Comparison of ENCODE assay signal across 8 cellular contexts in the genomic region with DNA sequence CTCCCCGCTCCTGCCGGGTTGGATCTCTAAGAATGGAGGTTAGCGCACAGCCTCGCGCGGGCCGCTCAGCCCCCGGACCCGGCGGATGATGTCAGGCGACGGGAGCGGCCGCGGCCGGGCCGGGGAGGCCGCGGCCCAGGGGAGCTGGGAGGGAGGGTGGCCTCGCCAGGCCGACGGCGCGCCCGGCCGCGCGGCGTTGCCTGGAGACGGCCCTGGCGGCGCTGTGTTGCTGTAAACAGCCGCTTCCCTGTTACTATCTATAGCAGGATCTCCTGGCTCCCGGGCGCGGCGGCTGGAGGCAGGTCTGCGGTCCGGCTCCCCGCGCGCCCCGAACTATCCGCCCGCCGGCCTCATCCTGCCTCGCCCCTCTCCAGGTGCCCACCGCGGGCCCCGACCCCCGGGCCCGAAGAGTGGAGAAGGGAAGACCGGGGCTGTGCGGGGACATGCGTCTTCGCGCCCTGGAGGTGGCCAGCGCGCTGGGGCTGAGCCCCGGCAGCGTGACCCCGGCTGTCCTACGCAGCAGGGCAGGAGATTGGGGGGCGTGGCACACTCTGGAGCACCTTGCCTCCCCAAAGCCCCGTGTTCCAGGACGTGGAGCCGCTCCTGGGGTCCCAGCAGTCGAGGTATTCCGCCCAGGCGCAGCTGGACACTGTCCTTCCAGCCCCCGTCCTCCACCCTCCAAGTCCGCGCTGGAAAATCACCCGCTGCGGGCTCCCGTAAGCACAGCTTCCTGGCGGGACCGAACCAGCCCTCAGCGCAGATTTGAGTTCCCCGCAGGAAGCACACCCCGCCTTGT. TPM values are rescaled to one million over a fixed set of nuclear protein-coding genes. Genes with fewer than 3 reads are reported as not detected.
DNase-seq lines count a peak whose midpoint lies in the region; ATAC-seq lines count a peak whose summit lies in the region.

No MANE protein-coding gene starts in this region.

- no peaks in the 10 kb centered on the region for H3K27me3 ChIP-seq in SJSA1 (replicated peaks)

- peaks cover 53% of the 10 kb centered on the region for H3K4me1 ChIP-seq in SJSA1 (replicated peaks)

- intact Hi-C loops in cardiac septum (cut with DNase I) = loop anchor here (1.0 to 5.0 kb wide), 4 partner anchors 17 to 130 kb away; no protein-coding TSS in a partner anchor

- peak overlapping the region; percentile 100 for H3K27ac ChIP-seq in SJSA1

- peaks cover 17% of the 10 kb centered on the region for H3K36me3 ChIP-seq in SJSA1

- peak overlapping the region; percentile 51 for H3K4me3 ChIP-seq in SJSA1

- no peak for ATAC-seq in HG03097 (IDR thresholded peaks at IDR 0.05; ENCODE audit: low FRiP score, unreplicated experiment)
- ATAC-seq in GM18873 (IDR thresholded peaks at IDR 0.05; ENCODE audit: low FRiP score, unreplicated experiment) = no peak

- peak; percentile 28 for DNase-seq in GF-D8 (lab: John Stamatoyannopoulos, UW)
- DNase-seq in LoVo (ENCODE audit: low spot score) = peak; percentile 86
- peak; percentile 81 to 82 for DNase-seq in SJSA1 (ENCODE audit: low read depth in 1 of 2, low spot score in 2 of 2)
- DNase-seq in amygdala (lab: John Stamatoyannopoulos, UW) = peak in 55 of 56 donors; percentile 28 to 95 (median 70)
- peak; percentile 96 for DNase-seq in cardiac septum (ENCODE audit: low spot score)
- peak; percentile 88 for DNase-seq in occipital lobe (lab: John Stamatoyannopoulos, UW)

- no peaks in the 10 kb centered on the region for H3K9me3 ChIP-seq in SJSA1 (replicated peaks)

RNA-seq across cellular contexts. Expression of a gene that starts 1.4 kb away (rescaled TPM):
- 6.6 and 7.9 TPM in 2 replicates for total RNA-seq in SJSA1 (2014; rRNA removed; shearing (Covaris generic))
- 25.8 TPM for total RNA-seq in cardiac septum
- total RNA-seq in occipital lobe = 51.2 TPM

Comparison
In these comparisons a context has a peak if more than half of its experiments do, and no peak if none do; other contexts are left out.
1. DNase-seq: peak in every context shown above with its lines; median percentile 96 in cardiac septum; 88 in occipital lobe; 86 in LoVo; 82 in SJSA1; 70 in amygdala; 28 in GF-D8.